Comparison of ENCODE assay signal across 1 cellular context in the genomic region with DNA sequence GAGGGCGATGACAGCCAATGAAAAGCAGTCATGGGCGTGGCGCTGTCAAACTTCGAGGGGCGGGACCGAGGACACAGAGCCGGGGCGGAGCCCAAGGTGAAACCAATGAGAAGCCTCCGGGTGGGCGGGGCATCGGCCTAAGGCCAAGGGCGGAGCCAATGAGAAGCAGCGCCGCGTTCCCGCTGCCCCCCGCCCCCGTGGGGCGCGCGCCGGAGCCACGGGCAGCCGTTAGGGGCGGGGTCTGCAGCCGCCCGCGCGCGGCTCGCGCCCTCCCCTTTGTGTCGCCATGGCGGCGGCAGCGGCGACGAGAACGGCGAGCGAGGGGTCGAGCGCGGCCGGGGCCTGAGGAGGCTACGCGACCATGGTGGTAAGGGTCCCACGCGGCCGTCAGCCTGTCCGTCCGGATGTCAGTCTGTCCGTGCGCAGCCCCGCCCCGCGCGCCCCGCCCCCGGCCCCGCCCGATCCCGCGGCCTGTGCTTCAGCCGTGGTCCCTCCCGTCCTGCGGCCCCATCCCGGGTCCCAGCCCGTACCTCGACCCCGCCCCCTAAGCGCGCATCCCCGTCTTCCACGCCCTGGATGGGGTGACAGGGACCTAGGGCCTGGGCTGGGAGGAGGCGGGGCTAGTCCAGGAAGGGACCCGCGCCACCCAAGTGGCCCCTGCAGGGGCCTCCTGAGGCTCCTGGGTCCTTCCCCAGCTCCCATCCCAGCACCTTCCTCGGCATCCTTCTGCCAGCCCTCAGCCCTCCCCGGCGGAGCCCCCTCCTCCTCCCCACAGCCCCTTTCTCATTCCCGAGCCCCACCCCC.
TF ChIP-seq lines count a peak whose summit lies in the region.

Gene ARHGAP33, plus strand, starts transcription at position 267 of the 804 bp plus-strand sequence. Its CDS starts 95 bp downstream, at position 362.

TF ChIP-seq in K562, 482 proteins besides CTCF, POLR2A, EP300 and RAD21 (continued from another document and continues in another):
- TF ChIP-seq, protein P1, sequence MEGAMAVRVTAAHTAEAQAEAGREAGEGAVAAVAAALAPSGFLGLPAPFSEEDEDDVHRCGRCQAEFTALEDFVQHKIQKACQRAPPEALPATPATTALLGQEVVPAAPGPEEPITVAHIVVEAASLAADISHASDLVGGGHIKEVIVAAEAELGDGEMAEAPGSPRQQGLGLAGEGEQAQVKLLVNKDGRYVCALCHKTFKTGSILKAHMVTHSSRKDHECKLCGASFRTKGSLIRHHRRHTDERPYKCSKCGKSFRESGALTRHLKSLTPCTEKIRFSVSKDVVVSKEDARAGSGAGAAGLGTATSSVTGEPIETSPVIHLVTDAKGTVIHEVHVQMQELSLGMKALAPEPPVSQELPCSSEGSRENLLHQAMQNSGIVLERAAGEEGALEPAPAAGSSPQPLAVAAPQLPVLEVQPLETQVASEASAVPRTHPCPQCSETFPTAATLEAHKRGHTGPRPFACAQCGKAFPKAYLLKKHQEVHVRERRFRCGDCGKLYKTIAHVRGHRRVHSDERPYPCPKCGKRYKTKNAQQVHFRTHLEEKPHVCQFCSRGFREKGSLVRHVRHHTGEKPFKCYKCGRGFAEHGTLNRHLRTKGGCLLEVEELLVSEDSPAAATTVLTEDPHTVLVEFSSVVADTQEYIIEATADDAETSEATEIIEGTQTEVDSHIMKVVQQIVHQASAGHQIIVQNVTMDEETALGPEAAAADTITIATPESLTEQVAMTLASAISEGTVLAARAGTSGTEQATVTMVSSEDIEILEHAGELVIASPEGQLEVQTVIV (CRISPR knock-in tag; IDR thresholded peaks at IDR 0.05; ENCODE audit: borderline replicate concordance): no peak
- no peak for TF ChIP-seq TCFL5 (CRISPR knock-in tag; conservative IDR thresholded peaks at IDR 0.05)
- no peak for TF ChIP-seq ZNF395 (CRISPR knock-in tag; IDR thresholded peaks at IDR 0.05)
- TF ChIP-seq CCNT2 (IDR thresholded peaks at IDR 0.05; ENCODE audit: borderline replicate concordance, extremely low read depth, insufficient read length, low read depth, low read length): peak; percentile 91
- TF ChIP-seq NR2C1 (IDR thresholded peaks at IDR 0.05): no peak
- no peak for TF ChIP-seq NR2C1 (tag; IDR thresholded peaks at IDR 0.05)
- TF ChIP-seq XRCC3 (IDR thresholded peaks at IDR 0.05): no peak
- TF ChIP-seq GABPB1 (CRISPR knock-in tag; IDR thresholded peaks at IDR 0.05): no peak
- TF ChIP-seq, protein P2, sequence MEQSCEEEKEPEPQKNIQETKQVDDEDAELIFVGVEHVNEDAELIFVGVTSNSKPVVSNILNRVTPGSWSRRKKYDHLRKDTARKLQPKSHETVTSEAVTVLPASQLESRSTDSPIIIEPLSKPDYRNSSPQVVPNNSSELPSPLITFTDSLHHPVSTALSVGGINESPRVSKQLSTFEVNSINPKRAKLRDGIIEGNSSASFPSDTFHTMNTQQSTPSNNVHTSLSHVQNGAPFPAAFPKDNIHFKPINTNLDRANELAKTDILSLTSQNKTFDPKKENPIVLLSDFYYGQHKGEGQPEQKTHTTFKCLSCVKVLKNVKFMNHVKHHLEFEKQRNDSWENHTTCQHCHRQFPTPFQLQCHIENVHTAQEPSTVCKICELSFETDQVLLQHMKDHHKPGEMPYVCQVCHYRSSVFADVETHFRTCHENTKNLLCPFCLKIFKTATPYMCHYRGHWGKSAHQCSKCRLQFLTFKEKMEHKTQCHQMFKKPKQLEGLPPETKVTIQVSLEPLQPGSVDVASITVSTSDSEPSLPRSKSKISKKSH (CRISPR knock-in tag; IDR thresholded peaks at IDR 0.05): no peak
- no peak for TF ChIP-seq MCM5 (IDR thresholded peaks at IDR 0.05; ENCODE audit: low read depth)
- TF ChIP-seq MED1 (CRISPR knock-in tag; IDR thresholded peaks at IDR 0.05; ENCODE audit: borderline replicate concordance): no peak
- TF ChIP-seq ATF2 (CRISPR knock-in tag; IDR thresholded peaks at IDR 0.05): no peak
- TF ChIP-seq KAT2B (IDR thresholded peaks at IDR 0.05; ENCODE audit: low read depth, low read length): no peak
- TF ChIP-seq FOXK1 (CRISPR knock-in tag; IDR thresholded peaks at IDR 0.05; ENCODE audit: borderline replicate concordance): no peak
- TF ChIP-seq MTA1 (IDR thresholded peaks at IDR 0.05; ENCODE audit: borderline replicate concordance): no peak
- TF ChIP-seq TAF7 (tag; IDR thresholded peaks at IDR 0.05): no peak
- TF ChIP-seq RBM17 (IDR thresholded peaks at IDR 0.05; ENCODE audit: borderline replicate concordance, low read depth, low read length): no peak
- TF ChIP-seq, protein P3, sequence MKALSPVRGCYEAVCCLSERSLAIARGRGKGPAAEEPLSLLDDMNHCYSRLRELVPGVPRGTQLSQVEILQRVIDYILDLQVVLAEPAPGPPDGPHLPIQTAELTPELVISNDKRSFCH (CRISPR knock-in tag; IDR thresholded peaks at IDR 0.05): no peak
- TF ChIP-seq, protein P3 (tag; IDR thresholded peaks at IDR 0.05): no peak
- no peak for TF ChIP-seq SAFB2 (IDR thresholded peaks at IDR 0.05; ENCODE audit: borderline replicate concordance, low read depth, low read length, severe bottlenecking)
- TF ChIP-seq, protein P4, sequence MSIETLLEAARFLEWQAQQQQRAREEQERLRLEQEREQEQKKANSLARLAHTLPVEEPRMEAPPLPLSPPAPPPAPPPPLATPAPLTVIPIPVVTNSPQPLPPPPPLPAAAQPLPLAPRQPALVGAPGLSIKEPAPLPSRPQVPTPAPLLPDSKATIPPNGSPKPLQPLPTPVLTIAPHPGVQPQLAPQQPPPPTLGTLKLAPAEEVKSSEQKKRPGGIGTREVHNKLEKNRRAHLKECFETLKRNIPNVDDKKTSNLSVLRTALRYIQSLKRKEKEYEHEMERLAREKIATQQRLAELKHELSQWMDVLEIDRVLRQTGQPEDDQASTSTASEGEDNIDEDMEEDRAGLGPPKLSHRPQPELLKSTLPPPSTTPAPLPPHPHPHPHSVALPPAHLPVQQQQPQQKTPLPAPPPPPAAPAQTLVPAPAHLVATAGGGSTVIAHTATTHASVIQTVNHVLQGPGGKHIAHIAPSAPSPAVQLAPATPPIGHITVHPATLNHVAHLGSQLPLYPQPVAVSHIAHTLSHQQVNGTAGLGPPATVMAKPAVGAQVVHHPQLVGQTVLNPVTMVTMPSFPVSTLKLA (conservative IDR thresholded peaks at IDR 0.05): peak in 1 of 2 experiments; percentile 52; a peak in 2 of 4 replicates
- no peak for TF ChIP-seq ZFX (CRISPR knock-in tag; IDR thresholded peaks at IDR 0.05)
- TF ChIP-seq ZNF274 (IDR thresholded peaks at IDR 0.05; ENCODE audit: borderline replicate concordance, low read depth, low read length): no peak
- no peak for TF ChIP-seq ZNF217 (CRISPR knock-in tag; IDR thresholded peaks at IDR 0.05)
- no peak for TF ChIP-seq OTX1 (CRISPR knock-in tag; IDR thresholded peaks at IDR 0.05)
- TF ChIP-seq RB1 (IDR thresholded peaks at IDR 0.05; ENCODE audit: low read depth): peak; percentile 93
- TF ChIP-seq, protein P5, sequence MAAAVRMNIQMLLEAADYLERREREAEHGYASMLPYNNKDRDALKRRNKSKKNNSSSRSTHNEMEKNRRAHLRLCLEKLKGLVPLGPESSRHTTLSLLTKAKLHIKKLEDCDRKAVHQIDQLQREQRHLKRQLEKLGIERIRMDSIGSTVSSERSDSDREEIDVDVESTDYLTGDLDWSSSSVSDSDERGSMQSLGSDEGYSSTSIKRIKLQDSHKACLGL (CRISPR knock-in tag; IDR thresholded peaks at IDR 0.05; ENCODE audit: borderline replicate concordance, poor library complexity, severe bottlenecking): no peak
- peak; percentile 27; the same call in 1 of the 2 replicates for TF ChIP-seq ESRRA (IDR thresholded peaks at IDR 0.05; ENCODE audit: borderline replicate concordance, low read depth)
- TF ChIP-seq ZBTB1 (CRISPR knock-in tag; IDR thresholded peaks at IDR 0.05; ENCODE audit: borderline replicate concordance, low read depth): no peak
- no peak for TF ChIP-seq SREBF1 (IDR thresholded peaks at IDR 0.05; ENCODE audit: borderline replicate concordance, low read depth, low read length)
- no peak for TF ChIP-seq MCM2 (IDR thresholded peaks at IDR 0.05; ENCODE audit: low read depth)
- TF ChIP-seq TOE1 (IDR thresholded peaks at IDR 0.05; ENCODE audit: borderline replicate concordance): no peak
- TF ChIP-seq TOE1 (CRISPR knock-in tag; IDR thresholded peaks at IDR 0.05; ENCODE audit: borderline replicate concordance, low read depth): no peak
- no peak for TF ChIP-seq NCOA1 (IDR thresholded peaks at IDR 0.05; ENCODE audit: low read depth)
- no peak for TF ChIP-seq POU5F1 (IDR thresholded peaks at IDR 0.05; ENCODE audit: borderline replicate concordance, low read depth, low read length, partially characterized antibody)
- TF ChIP-seq RHOXF2B (CRISPR knock-in tag; conservative IDR thresholded peaks at IDR 0.05): no peak
- TF ChIP-seq, protein P6, sequence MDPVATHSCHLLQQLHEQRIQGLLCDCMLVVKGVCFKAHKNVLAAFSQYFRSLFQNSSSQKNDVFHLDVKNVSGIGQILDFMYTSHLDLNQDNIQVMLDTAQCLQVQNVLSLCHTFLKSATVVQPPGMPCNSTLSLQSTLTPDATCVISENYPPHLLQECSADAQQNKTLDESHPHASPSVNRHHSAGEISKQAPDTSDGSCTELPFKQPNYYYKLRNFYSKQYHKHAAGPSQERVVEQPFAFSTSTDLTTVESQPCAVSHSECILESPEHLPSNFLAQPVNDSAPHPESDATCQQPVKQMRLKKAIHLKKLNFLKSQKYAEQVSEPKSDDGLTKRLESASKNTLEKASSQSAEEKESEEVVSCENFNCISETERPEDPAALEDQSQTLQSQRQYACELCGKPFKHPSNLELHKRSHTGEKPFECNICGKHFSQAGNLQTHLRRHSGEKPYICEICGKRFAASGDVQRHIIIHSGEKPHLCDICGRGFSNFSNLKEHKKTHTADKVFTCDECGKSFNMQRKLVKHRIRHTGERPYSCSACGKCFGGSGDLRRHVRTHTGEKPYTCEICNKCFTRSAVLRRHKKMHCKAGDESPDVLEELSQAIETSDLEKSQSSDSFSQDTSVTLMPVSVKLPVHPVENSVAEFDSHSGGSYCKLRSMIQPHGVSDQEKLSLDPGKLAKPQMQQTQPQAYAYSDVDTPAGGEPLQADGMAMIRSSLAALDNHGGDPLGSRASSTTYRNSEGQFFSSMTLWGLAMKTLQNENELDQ (CRISPR knock-in tag; IDR thresholded peaks at IDR 0.05; ENCODE audit: borderline replicate concordance): no peak
- TF ChIP-seq, protein P7, sequence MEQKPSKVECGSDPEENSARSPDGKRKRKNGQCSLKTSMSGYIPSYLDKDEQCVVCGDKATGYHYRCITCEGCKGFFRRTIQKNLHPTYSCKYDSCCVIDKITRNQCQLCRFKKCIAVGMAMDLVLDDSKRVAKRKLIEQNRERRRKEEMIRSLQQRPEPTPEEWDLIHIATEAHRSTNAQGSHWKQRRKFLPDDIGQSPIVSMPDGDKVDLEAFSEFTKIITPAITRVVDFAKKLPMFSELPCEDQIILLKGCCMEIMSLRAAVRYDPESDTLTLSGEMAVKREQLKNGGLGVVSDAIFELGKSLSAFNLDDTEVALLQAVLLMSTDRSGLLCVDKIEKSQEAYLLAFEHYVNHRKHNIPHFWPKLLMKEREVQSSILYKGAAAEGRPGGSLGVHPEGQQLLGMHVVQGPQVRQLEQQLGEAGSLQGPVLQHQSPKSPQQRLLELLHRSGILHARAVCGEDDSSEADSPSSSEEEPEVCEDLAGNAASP (IDR thresholded peaks at IDR 0.05): no peak
- TF ChIP-seq AFF4 (CRISPR knock-in tag; IDR thresholded peaks at IDR 0.05): no peak
- TF ChIP-seq NEUROD1 (IDR thresholded peaks at IDR 0.05; ENCODE audit: borderline replicate concordance, low read depth, low read length, partially characterized antibody): peak; percentile 69
- TF ChIP-seq FOXA1 (IDR thresholded peaks at IDR 0.05; ENCODE audit: borderline replicate concordance): no peak
- no peak for TF ChIP-seq ZNF695 (CRISPR knock-in tag; IDR thresholded peaks at IDR 0.05)
- no peak for TF ChIP-seq JUND (IDR thresholded peaks at IDR 0.05; ENCODE audit: borderline replicate concordance, low read depth, low read length)
- no peak for TF ChIP-seq JUND (tag; IDR thresholded peaks at IDR 0.05; ENCODE audit: borderline replicate concordance, low read depth, low read length)
